Comparison of ENCODE assay signal across 30 cellular contexts in genomic region chr10:76540786-76541185, GRCh38.
"Had no signal": no experiment of that assay in that cellular context is flagged by ENCODE, and none has a peak within 500 bp of the region (broad histone marks: within the 10 kb centered on the region; RNA-seq: fewer than 3 reads in every experiment).

No MANE protein-coding gene starts in this region.

- H3K27me3 Mint-ChIP-seq: stimulated activated memory B cell treated with anti-CD40 and anti-IgM and Interleukin-4, amounts not matched to agents 10 μg/mL and 1 μg/mL and 100 μg/mL, for 72 hours had no signal

- H3K27ac ChIP-seq: coronary artery, foreskin keratinocyte, gastroesophageal sphincter, heart left ventricle, left lung, ovary, psoas muscle, sigmoid colon, skin epidermis, testis, upper lobe of left lung had no signal

- H3K4me1 Mint-ChIP-seq: naive thymus-derived CD8-positive, alpha-beta T cell; stimulated activated memory B cell treated with anti-CD40 and anti-IgM and Interleukin-4, amounts not matched to agents 10 μg/mL and 1 μg/mL and 100 μg/mL, for 72 hours had no signal

- H3K27me3 ChIP-seq: foreskin keratinocyte, gastroesophageal sphincter, heart left ventricle, left lung, ovary, sigmoid colon, spleen, testis, tibial nerve, upper lobe of left lung had no signal

- H3K36me3 ChIP-seq: gastroesophageal sphincter, heart left ventricle, left lung, ovary, sigmoid colon, spleen, tibial nerve, upper lobe of left lung had no signal

- H3K9me3 Mint-ChIP-seq: naive thymus-derived CD8-positive, alpha-beta T cell; nephron progenitor cell; stimulated activated memory B cell treated with anti-CD40 and anti-IgM and Interleukin-4, amounts not matched to agents 10 μg/mL and 1 μg/mL and 100 μg/mL, for 72 hours had no signal

- FAIRE-seq: endometrium, islet of Langerhans, urothelium cell line had no signal

- H3K4me3 ChIP-seq: coronary artery, gastroesophageal sphincter, heart left ventricle, left lung, ovary, psoas muscle, sigmoid colon, skin epidermis, spleen, testis, tibial nerve, upper lobe of left lung had no signal

- DNase-seq: dermis blood vessel endothelial cell; effector memory CD4-positive, alpha-beta T cell; heart left ventricle; hippocampal formation; left cardiac atrium; left lung; mesendoderm; midbrain; naive thymus-derived CD8-positive, alpha-beta T cell; nephron progenitor cell; occipital lobe; ovary; psoas muscle; right cardiac atrium; sigmoid colon; spleen; stimulated activated CD4-positive, alpha-beta T cell treated with anti-CD3 and anti-CD28 coated beads, Interleukin-4, amount 100 ng/mL, for 4 hours; stimulated activated naive CD8-positive, alpha-beta T cell treated with anti-CD3 and anti-CD28 coated beads, Interleukin-15, Interleukin-2, amounts not matched to agents 100 U/mL and 50 U/mL, for 24 hours; substantia nigra; testis had no signal

- H3K36me3 Mint-ChIP-seq: naive thymus-derived CD8-positive, alpha-beta T cell; stimulated activated memory B cell treated with anti-CD40 and anti-IgM and Interleukin-4, amounts not matched to agents 10 μg/mL and 1 μg/mL and 100 μg/mL, for 72 hours had no signal

- H3K4me1 ChIP-seq: foreskin keratinocyte, left lung, psoas muscle, testis had no signal

- ATAC-seq: foreskin keratinocyte; gastroesophageal sphincter; heart left ventricle; left cardiac atrium; left lung; naive thymus-derived CD8-positive, alpha-beta T cell; psoas muscle; right cardiac atrium; stimulated activated memory B cell treated with anti-CD40 and anti-IgM and Interleukin-4, amounts not matched to agents 10 μg/mL and 1 μg/mL and 100 μg/mL, for 72 hours; stimulated activated naive CD8-positive, alpha-beta T cell treated with anti-CD3 and anti-CD28 coated beads, Interleukin-15, Interleukin-2, amounts not matched to agents 100 U/mL and 50 U/mL, for 24 hours had no signal

- H3K4me3 Mint-ChIP-seq: naive thymus-derived CD8-positive, alpha-beta T cell; nephron progenitor cell; stimulated activated memory B cell treated with anti-CD40 and anti-IgM and Interleukin-4, amounts not matched to agents 10 μg/mL and 1 μg/mL and 100 μg/mL, for 72 hours had no signal

- H3K9me3 ChIP-seq: gastroesophageal sphincter, heart left ventricle, left lung, ovary, psoas muscle, sigmoid colon, spleen, testis, tibial nerve, upper lobe of left lung had no signal

- H3K27ac Mint-ChIP-seq: naive thymus-derived CD8-positive, alpha-beta T cell; stimulated activated memory B cell treated with anti-CD40 and anti-IgM and Interleukin-4, amounts not matched to agents 10 μg/mL and 1 μg/mL and 100 μg/mL, for 72 hours had no signal
